ENCODE assay signal across 1 cellular context in genomic region chr11:398826-399225, GRCh38.
TF ChIP-seq lines count a peak whose summit lies in the region.

No MANE protein-coding gene starts in this region.

TF ChIP-seq in WTC11, 78 proteins besides CTCF, POLR2A, EP300 and RAD21 (continued from another document):
- TF ChIP-seq ARID4B (CRISPR knock-in tag; IDR thresholded peaks at IDR 0.05; ENCODE audit: borderline replicate concordance) (no peak), ZNF396 (CRISPR knock-in tag; IDR thresholded peaks at IDR 0.05; ENCODE audit: borderline replicate concordance) (no peak), TEAD1 (CRISPR knock-in tag; IDR thresholded peaks at IDR 0.05) (no peak), NFATC4 (CRISPR knock-in tag; IDR thresholded peaks at IDR 0.05) (no peak), SMAD4 (CRISPR knock-in tag; IDR thresholded peaks at IDR 0.05) (no peak), PREB (CRISPR knock-in tag; IDR thresholded peaks at IDR 0.05; ENCODE audit: borderline replicate concordance) (no peak)
